ENCODE assay signal across 10 cellular contexts in the genomic region with DNA sequence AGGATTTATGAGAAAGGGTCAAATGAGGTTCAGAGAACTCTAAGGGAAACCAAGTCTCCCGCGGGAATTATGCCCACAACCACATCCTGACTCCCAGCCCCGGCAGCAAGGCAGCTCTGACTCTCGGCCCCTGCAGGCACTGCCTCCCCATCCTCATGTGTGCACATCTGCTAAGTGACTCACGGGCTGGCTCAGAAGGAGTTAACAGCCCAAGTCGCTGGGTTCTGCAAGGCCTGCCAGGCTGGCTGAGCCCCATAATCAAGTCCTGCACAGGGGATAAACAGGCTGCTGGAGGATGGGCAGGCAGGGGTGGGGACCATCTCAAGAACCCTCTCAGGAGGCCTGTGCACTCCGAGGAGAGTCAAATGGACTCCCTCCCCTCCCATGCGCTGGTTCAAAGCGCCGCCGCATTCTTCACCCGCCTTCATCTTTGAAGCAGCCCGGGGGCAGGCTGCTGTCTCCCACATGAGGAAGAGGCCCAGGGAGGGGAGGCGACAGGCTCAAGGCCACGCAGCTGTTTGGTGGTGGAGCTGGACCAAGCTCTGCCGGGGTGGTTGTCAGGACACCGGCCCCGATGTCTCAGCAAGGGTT.
DNase-seq lines count a peak whose midpoint lies in the region; ATAC-seq and TF ChIP-seq lines count a peak whose summit lies in the region.
"Had no signal": no experiment of that assay in that cellular context is flagged by ENCODE, and none has a peak within 500 bp of the region (broad histone marks: within the 10 kb centered on the region; RNA-seq: fewer than 3 reads in every experiment).

No MANE protein-coding gene starts in this region.

- H3K4me3 Mint-ChIP-seq in Caco-2 (ENCODE audit: unreplicated experiment): peak overlapping the region; percentile 45
- H3K4me3 Mint-ChIP-seq in activated T-cell treated with anti-CD3 and anti-CD28 coated beads, Interleukin-2, amount 50 U/mL, for 4 hours: no peak overlapping the region
- H3K4me3 Mint-ChIP-seq: activated CD4-positive, alpha-beta T cell treated with anti-CD3 and anti-CD28 coated beads, Interleukin-2, amount 10 ng/mL, durations not matched to agents 7 days and 5 days had no signal

- peaks cover 7% of the 10 kb centered on the region for H3K27me3 Mint-ChIP-seq in Caco-2 (ENCODE audit: insufficient read depth, unreplicated experiment)
- H3K27me3 Mint-ChIP-seq in activated T-cell treated with anti-CD3 and anti-CD28 coated beads, Interleukin-2, amount 50 U/mL, for 4 hours (ENCODE audit: low read depth): peaks cover 24% of the 10 kb centered on the region
- H3K27me3 Mint-ChIP-seq: activated CD4-positive, alpha-beta T cell treated with anti-CD3 and anti-CD28 coated beads, Interleukin-2, amount 10 ng/mL, durations not matched to agents 7 days and 5 days had no signal

- POLR2A ChIA-PET in Caco-2 (lab: Charles Lee): no interaction called here

- ATAC-seq in activated T-cell treated with anti-CD3 and anti-CD28 coated beads, Interleukin-2, amount 50 U/mL, for 4 hours: no peak
- ATAC-seq in GM19035 (IDR thresholded peaks at IDR 0.05; ENCODE audit: unreplicated experiment): no peak

- peak overlapping the region; percentile 46 for H3K27ac Mint-ChIP-seq in Caco-2 (ENCODE audit: unreplicated experiment)
- H3K27ac Mint-ChIP-seq: activated CD4-positive, alpha-beta T cell treated with anti-CD3 and anti-CD28 coated beads, Interleukin-2, amount 10 ng/mL, durations not matched to agents 7 days and 5 days had no signal

- H3K36me3 ChIP-seq in Caco-2 (ENCODE audit: control insufficient read depth, insufficient read depth, low read length): no peaks in the 10 kb centered on the region
- H3K36me3 ChIP-seq: HAP-1 had no signal

- peak overlapping the region; percentile 58 for H3K27ac ChIP-seq in epithelial cell of prostate

- no peaks in the 10 kb centered on the region for H3K27me3 ChIP-seq in Caco-2 (replicated peaks; ENCODE audit: control insufficient read depth, insufficient read depth, low read length)

- H3K4me1 Mint-ChIP-seq in Caco-2 (ENCODE audit: low read depth, unreplicated experiment): no peaks in the 10 kb centered on the region
- peaks cover 1% of the 10 kb centered on the region for H3K4me1 Mint-ChIP-seq in activated T-cell treated with anti-CD3 and anti-CD28 coated beads, Interleukin-2, amount 50 U/mL, for 4 hours (ENCODE audit: low read depth)

- DNase-seq in Caco-2 (peak in 1 of 2 experiments; percentile 56), LHCN-M2 (ENCODE audit: low read depth) (peak; percentile 85), epithelial cell of prostate (ENCODE audit: low read depth, low spot score) (peak; percentile 66), posterior vena cava (ENCODE audit: low spot score) (peak; percentile 76), activated gamma-delta T cell treated with Interleukin-2 at 50 U/mL for 16 hours (no peak), anterior cingulate cortex (lab: John Stamatoyannopoulos, UW) (no peak)
- DNase-seq in activated T-cell treated with anti-CD3 and anti-CD28 coated beads, Interleukin-2, amount 50 U/mL, for 4 hours: no peak
- DNase-seq: activated CD4-positive, alpha-beta T cell treated with anti-CD3 and anti-CD28 coated beads, Interleukin-2, amount 10 ng/mL, durations not matched to agents 7 days and 5 days had no signal

- no peaks in the 10 kb centered on the region for H3K9me3 ChIP-seq in Caco-2
- H3K9me3 ChIP-seq: HAP-1 had no signal

- intact Hi-C loops in Caco-2 (cut with micrococcal nuclease; ENCODE audit: unreplicated experiment): no loop called here
- intact Hi-C loops in posterior vena cava (cut with DNase I): loop anchor here in 1 of 2 donors (5.0 to 10.0 kb wide), 2 partner anchors 326 to 1137 kb away; no protein-coding TSS in a partner anchor

- BruUV-seq in Caco-2 (replicated peaks; lab: Mats Ljungman, UMichigan): no TSS peak

- no peak for TF ChIP-seq CTCF in Caco-2 (IDR thresholded peaks at IDR 0.05; ENCODE audit: insufficient read depth in 1 of 2, low read depth in 1 of 2, low read length in 1 of 2, severe bottlenecking in 1 of 2, unreplicated experiment in 1 of 2)

- H3K36me3 Mint-ChIP-seq in Caco-2 (ENCODE audit: insufficient read depth, unreplicated experiment): no peaks in the 10 kb centered on the region
- no peaks in the 10 kb centered on the region for H3K36me3 Mint-ChIP-seq in activated T-cell treated with anti-CD3 and anti-CD28 coated beads, Interleukin-2, amount 50 U/mL, for 4 hours (ENCODE audit: insufficient read depth)

- CTCF ChIA-PET in Caco-2 (lab: Charles Lee): interaction anchor here (0.6 to 1.6 kb wide), 2 partner anchors 9 to 30 kb away, joined by 3 to 8 read pairs; no protein-coding TSS in a partner anchor

- H3K4me3 ChIP-seq in Caco-2 (ENCODE audit: low read depth, low read length): no peak overlapping the region
- H3K4me3 ChIP-seq: HAP-1 had no signal

- no peaks in the 10 kb centered on the region for H3K9me3 Mint-ChIP-seq in Caco-2 (ENCODE audit: unreplicated experiment)
- H3K9me3 Mint-ChIP-seq in activated T-cell treated with anti-CD3 and anti-CD28 coated beads, Interleukin-2, amount 50 U/mL, for 4 hours: no peaks in the 10 kb centered on the region
- H3K9me3 Mint-ChIP-seq: activated CD4-positive, alpha-beta T cell treated with anti-CD3 and anti-CD28 coated beads, Interleukin-2, amount 10 ng/mL, durations not matched to agents 7 days and 5 days had no signal

- no peaks in the 10 kb centered on the region for H3K4me1 ChIP-seq in Caco-2
- H3K4me1 ChIP-seq: HAP-1 had no signal

Comparison
In these comparisons a context has a peak if more than half of its experiments do, and no peak if none do; other contexts are left out.
1. DNase-seq: peak in LHCN-M2 (single experiment), epithelial cell of prostate (single experiment) and posterior vena cava (single experiment); none in activated gamma-delta T cell treated with Interleukin-2 at 50 U/mL for 16 hours (single experiment), activated T-cell treated with anti-CD3 and anti-CD28 coated beads, Interleukin-2, amount 50 U/mL, for 4 hours (single experiment) and anterior cingulate cortex (0 of 58).